Comparison of ENCODE assay signal across 9 cellular contexts in genomic region chr11:71638801-71639519, GRCh38. TPM values are rescaled to one million over a fixed set of nuclear protein-coding genes. Genes with fewer than 3 reads are reported as not detected.
DNase-seq lines count a peak whose midpoint lies in the region; TF ChIP-seq lines count a peak whose summit lies in the region.
"Not testable (repeated sequence)": the region's sequence is repeated elsewhere in the genome, so short reads cannot be mapped to it uniquely, and the experiment has no call there.
"Had no signal": no experiment of that assay in that cellular context is flagged by ENCODE, and none has a peak within 500 bp of the region (broad histone marks: within the 10 kb centered on the region; RNA-seq: fewer than 3 reads in every experiment).

No MANE protein-coding gene starts in this region.

- not testable (repeated sequence) for H3K27ac ChIP-seq in sigmoid colon, tibial artery

- not testable (repeated sequence) for H3K9ac ChIP-seq in Loucy (ENCODE audit: low read depth, low read length, poor library complexity, severe bottlenecking)

- intact Hi-C loops in sigmoid colon (cut with DNase I); tibial artery (cut with DNase I; ENCODE audit: low total_unique reads): not testable (repeated sequence)

- H3K9me3 ChIP-seq in Loucy (ENCODE audit: insufficient read depth, low read depth, low read length); sigmoid colon; tibial artery: not testable (repeated sequence)

- in situ Hi-C loops in SK-MEL-5 (cut with HindIII; ENCODE audit: low pct_unique_long_range_greater_than_20kb, low sequenced_read_pairs), result not testable (repeated sequence)

- not testable (repeated sequence) for H3K9me2 ChIP-seq in Loucy (replicated peaks; ENCODE audit: low read depth, low read length)

- not testable (repeated sequence) for H3K4me2 ChIP-seq in Loucy (ENCODE audit: low read depth, low read length, poor library complexity, severe bottlenecking)

- not testable (repeated sequence) for H4K20me1 ChIP-seq in Loucy (ENCODE audit: insufficient read depth, low read length, poor library complexity, severe bottlenecking)

- not testable (repeated sequence) for H3K79me2 ChIP-seq in Loucy (ENCODE audit: insufficient read depth, low read length)

- H3K36me3 ChIP-seq in Loucy (ENCODE audit: insufficient read depth, low read length); sigmoid colon; tibial artery: not testable (repeated sequence)

- not testable (repeated sequence) for H3K4me3 ChIP-seq in Loucy (ENCODE audit: low read length, poor library complexity, severe bottlenecking)
- peak overlapping the region in 3 of 4 donors; percentile 18 to 38 (median 38) for H3K4me3 ChIP-seq in sigmoid colon
- peak overlapping the region; percentile 29 to 37 for H3K4me3 ChIP-seq in tibial artery

- H3F3A ChIP-seq in Loucy (ENCODE audit: low read depth), result not testable (repeated sequence)

- TF ChIP-seq CTCF in Loucy (conservative IDR thresholded peaks at IDR 0.05; ENCODE audit: low read length) (peak; percentile 39; the same call in 1 of the 2 replicates), sigmoid colon (IDR thresholded peaks at IDR 0.05) (peak in 1 of 4 experiments; percentile 72), tibial artery (IDR thresholded peaks at IDR 0.05) (peak; percentile 49 to 62)

- not testable (repeated sequence) for TF ChIP-seq EP300 in sigmoid colon (IDR thresholded peaks at IDR 0.05)

- H2AFZ ChIP-seq in Loucy (ENCODE audit: low read length), result not testable (repeated sequence)

- not testable (repeated sequence) for TF ChIP-seq POLR2A in sigmoid colon (IDR thresholded peaks at IDR 0.05)

- H3K4me1 ChIP-seq in Loucy (ENCODE audit: insufficient read depth, low read length, poor library complexity, severe bottlenecking); sigmoid colon: not testable (repeated sequence)
- H3K4me1 ChIP-seq in tibial artery, result peaks cover 0 to 11% (median 2%) of the 10 kb centered on the region in 4 donors

- H3K27me3 ChIP-seq in Loucy (ENCODE audit: insufficient read depth, low read length, poor library complexity, severe bottlenecking); sigmoid colon: not testable (repeated sequence)
- peaks cover 0 to 15% of the 10 kb centered on the region in 2 donors for H3K27me3 ChIP-seq in tibial artery

- 11 to 13% methylated on average over 45 of the region's 48 CpGs for WGBS in sigmoid colon, 2 donors

- DNase-seq in EH (ENCODE audit: low read depth), result peak; percentile 38
- peak; percentile 64 for DNase-seq in SK-MEL-5 (ENCODE audit: low read depth, low spot score)
- DNase-seq in activated T-cell treated with anti-CD3 and anti-CD28 coated beads for 4 hours, result peak; percentile 53
- peak; percentile 1 to 27 for DNase-seq in dermis microvascular lymphatic vessel endothelial cell (ENCODE audit: low read depth in 2 of 2)
- peak; percentile 67 for DNase-seq in islet precursor cell
- DNase-seq in sigmoid colon, tibial artery: not testable (repeated sequence)

RNA-seq across cellular contexts. Expression of gene KRTAP5-11, which starts 56.3 kb away (rescaled TPM):
- not detected in 2 replicates for total RNA-seq in SK-MEL-5 (2014; rRNA removed; shearing (Covaris generic))
- polyA plus RNA-seq in SK-MEL-5 (2015; cell fraction: cytosol; rRNA removed), result not detected in 2 replicates
- not detected in 2 replicates for polyA plus RNA-seq in SK-MEL-5 (2015; cell fraction: nucleus; rRNA removed)
- not detected in 2 replicates for total RNA-seq in dermis microvascular lymphatic vessel endothelial cell
- total RNA-seq in sigmoid colon, result not detected
- not detected for polyA plus RNA-seq in sigmoid colon
- total RNA-seq: Right ventricle myocardium inferior had no signal
